Comparison of ENCODE assay signal across 1 cellular context in genomic region chr7:525740-526139, GRCh38.
TF ChIP-seq lines count a peak whose summit lies in the region.

No MANE protein-coding gene starts in this region.

TF ChIP-seq in HepG2, 621 proteins besides CTCF, POLR2A, EP300 and RAD21:
- TF ChIP-seq RAD51 (IDR thresholded peaks at IDR 0.05; ENCODE audit: borderline replicate concordance) = no peak
- no peak for TF ChIP-seq YEATS4 (CRISPR knock-in tag; IDR thresholded peaks at IDR 0.05; ENCODE audit: borderline replicate concordance)
- TF ChIP-seq KAT2B (IDR thresholded peaks at IDR 0.05; ENCODE audit: borderline replicate concordance, low read depth, low read length) = no peak
- no peak for TF ChIP-seq LRRFIP1 (CRISPR knock-in tag; conservative IDR thresholded peaks at IDR 0.05)
- TF ChIP-seq GABPA (IDR thresholded peaks at IDR 0.05; ENCODE audit: low read depth, low read length) = no peak
- no peak for TF ChIP-seq GABPA (CRISPR knock-in tag; IDR thresholded peaks at IDR 0.05; ENCODE audit: low read depth)
- no peak for TF ChIP-seq ZNF564 (CRISPR knock-in tag; IDR thresholded peaks at IDR 0.05)
- TF ChIP-seq CENPT (CRISPR knock-in tag; IDR thresholded peaks at IDR 0.05; ENCODE audit: low read depth) = no peak
- TF ChIP-seq SP1 (IDR thresholded peaks at IDR 0.05) = no peak
- TF ChIP-seq SP1 (CRISPR knock-in tag; IDR thresholded peaks at IDR 0.05) = no peak
- no peak for TF ChIP-seq ARNT (IDR thresholded peaks at IDR 0.05)
- no peak for TF ChIP-seq RXRB (CRISPR knock-in tag; IDR thresholded peaks at IDR 0.05; ENCODE audit: borderline replicate concordance)
- no peak for TF ChIP-seq ZBTB40 (IDR thresholded peaks at IDR 0.05)
- TF ChIP-seq ZBTB40 (CRISPR knock-in tag; IDR thresholded peaks at IDR 0.05) = no peak
- no peak for TF ChIP-seq SKIL (CRISPR knock-in tag; IDR thresholded peaks at IDR 0.05; ENCODE audit: borderline replicate concordance)
- no peak for TF ChIP-seq SP140L (CRISPR knock-in tag; IDR thresholded peaks at IDR 0.05; ENCODE audit: borderline replicate concordance)
- TF ChIP-seq ZNF33B (CRISPR knock-in tag; IDR thresholded peaks at IDR 0.05) = no peak
- no peak for TF ChIP-seq PHF21A (CRISPR knock-in tag; IDR thresholded peaks at IDR 0.05)
- no peak for TF ChIP-seq FOXJ3 (CRISPR knock-in tag; IDR thresholded peaks at IDR 0.05; ENCODE audit: borderline replicate concordance)
- no peak for TF ChIP-seq ZNF335 (CRISPR knock-in tag; IDR thresholded peaks at IDR 0.05)
- TF ChIP-seq ZNF557 (CRISPR knock-in tag; IDR thresholded peaks at IDR 0.05) = no peak
- no peak for TF ChIP-seq SMARCC2 (IDR thresholded peaks at IDR 0.05)
- no peak for TF ChIP-seq DNMT1 (CRISPR knock-in tag; IDR thresholded peaks at IDR 0.05)
